ENCODE assay signal across 1 cellular context in genomic region chr17:21423190-21423493, GRCh38. TPM values are rescaled to one million over a fixed set of nuclear protein-coding genes. Genes with fewer than 3 reads are reported as not detected.
"Had no signal": no experiment of that assay in that cellular context is flagged by ENCODE, and none has a peak within 500 bp of the region (broad histone marks: within the 10 kb centered on the region; RNA-seq: fewer than 3 reads in every experiment).

No MANE protein-coding gene starts in this region.

RNA-seq across cellular contexts. Expression of gene KCNJ12, which starts 47.0 kb away (rescaled TPM):
- total RNA-seq: esophagus mucosa had no signal
